8 cellular contexts compared by ENCODE assay signal in genomic region chr1:37553927-37554808, GRCh38. TPM values are rescaled to one million over a fixed set of nuclear protein-coding genes. Genes with fewer than 3 reads are reported as not detected.
DNase-seq lines count a peak whose midpoint lies in the region; ATAC-seq, FAIRE-seq and TF ChIP-seq lines count a peak whose summit lies in the region.

Gene SNIP1, minus strand, starts transcription at chr1:37554293. Its CDS starts 64 bp downstream, at chr1:37554229.

- peaks cover 3% of the 10 kb centered on the region for H3K9me3 Mint-ChIP-seq in T-helper 2 cell treated with Interferon-gamma antibody and Interleukin-4, amounts not matched to agents 5 μg/mL and 100 μg/mL, for 36 hours

- peak; percentile 93 for DNase-seq in GM12865 (ENCODE audit: low read depth)
- DNase-seq in NCI-H2029 (lab: John Stamatoyannopoulos, UW) = peak; percentile 100
- DNase-seq in T-helper 2 cell treated with Interferon-gamma antibody and Interleukin-4, amounts not matched to agents 5 μg/mL and 100 μg/mL, for 36 hours (ENCODE audit: low spot score) = peak; percentile 89
- DNase-seq in anterior cingulate cortex (lab: John Stamatoyannopoulos, UW) = peak; percentile 63 to 98 (median 91)
- DNase-seq in right cardiac atrium = peak; percentile 92 to 95 (median 94)
- DNase-seq in pulmonary artery endothelial cell (ENCODE audit: low read depth, low spot score) = peak; percentile 71
- DNase-seq in urothelium cell line (ENCODE audit: low spot score) = peak; percentile 95

- H3K4me1 ChIP-seq in right cardiac atrium (ENCODE audit: control insufficient read depth, insufficient read depth, low read length) = peaks cover 6% of the 10 kb centered on the region

- peak; percentile 77 for ATAC-seq in HG02938 (IDR thresholded peaks at IDR 0.05; ENCODE audit: unreplicated experiment)
- ATAC-seq in right cardiac atrium = peak; percentile 94 to 96

- WGBS in right cardiac atrium = 13% methylated on average over 54 of the region's 54 CpGs

- H3K27me3 ChIP-seq in right cardiac atrium (ENCODE audit: control insufficient read depth, insufficient read depth) = no peaks in the 10 kb centered on the region

- H3K4me3 Mint-ChIP-seq in T-helper 2 cell treated with Interferon-gamma antibody and Interleukin-4, amounts not matched to agents 5 μg/mL and 100 μg/mL, for 36 hours = peak within 1 kb of the TSS; percentile 95

- H3K4me3 ChIP-seq in GM12865 (ENCODE audit: low read depth, low read length) = peak within 1 kb of the TSS; percentile 75
- peak within 1 kb of the TSS; percentile 67 for H3K4me3 ChIP-seq in right cardiac atrium (ENCODE audit: low read length)

- intact Hi-C loops in right cardiac atrium (cut with DNase I) = no loop called here

- no peaks in the 10 kb centered on the region for H3K9me3 ChIP-seq in right cardiac atrium (ENCODE audit: control insufficient read depth, low read length)

- H3K36me3 Mint-ChIP-seq in T-helper 2 cell treated with Interferon-gamma antibody and Interleukin-4, amounts not matched to agents 5 μg/mL and 100 μg/mL, for 36 hours (ENCODE audit: low read depth) = peaks cover 38% of the 10 kb centered on the region

- peaks cover 33% of the 10 kb centered on the region for H3K4me1 Mint-ChIP-seq in T-helper 2 cell treated with Interferon-gamma antibody and Interleukin-4, amounts not matched to agents 5 μg/mL and 100 μg/mL, for 36 hours (ENCODE audit: low read depth)

- FAIRE-seq in urothelium cell line (lab: Jason Lieb, UNC) = peak; percentile 81

- H3K27me3 Mint-ChIP-seq in T-helper 2 cell treated with Interferon-gamma antibody and Interleukin-4, amounts not matched to agents 5 μg/mL and 100 μg/mL, for 36 hours (ENCODE audit: low read depth) = no peaks in the 10 kb centered on the region

- peak within 1 kb of the TSS; percentile 56 for H3K27ac ChIP-seq in right cardiac atrium (ENCODE audit: low read length)

- peak within 1 kb of the TSS; percentile 96 for H3K27ac Mint-ChIP-seq in T-helper 2 cell treated with Interferon-gamma antibody and Interleukin-4, amounts not matched to agents 5 μg/mL and 100 μg/mL, for 36 hours

- TF ChIP-seq CTCF in GM12865 (IDR thresholded peaks at IDR 0.05; ENCODE audit: insufficient read depth, low read depth, low read length, missing control alignments) = no peak

RNA-seq across cellular contexts. Expression of gene SNIP1, which starts in this region (rescaled TPM):
- total RNA-seq in right cardiac atrium (1 to 10 TPM; 7.9 to 9.9 (median 8.4) TPM), pulmonary artery endothelial cell (15.5 and 23.5 TPM in 2 replicates)
- polyA plus RNA-seq in right cardiac atrium = 4.5 TPM

Comparison
In these comparisons a context has a peak if more than half of its experiments do, and no peak if none do; other contexts are left out.
1. Peak in every context shown above with its lines: DNase-seq, ATAC-seq, H3K4me3 ChIP-seq and H3K27ac ChIP-seq.